Comparison of ENCODE assay signal across 8 cellular contexts in genomic region chr11:72813740-72814138, GRCh38. TPM values are rescaled to one million over a fixed set of nuclear protein-coding genes. Genes with fewer than 3 reads are reported as not detected.
DNase-seq lines count a peak whose midpoint lies in the region; ATAC-seq and TF ChIP-seq lines count a peak whose summit lies in the region.

No MANE protein-coding gene starts in this region.

- ATAC-seq in GM18519 (IDR thresholded peaks at IDR 0.05; ENCODE audit: low FRiP score, unreplicated experiment) = peak; percentile 28
- ATAC-seq in HG02885 (IDR thresholded peaks at IDR 0.05; ENCODE audit: poor library complexity, unreplicated experiment) = peak; percentile 58

- peak overlapping the region; percentile 68 for H3K4me3 ChIP-seq in BJ (ENCODE audit: low read depth, low read length)
- peak overlapping the region; percentile 41 for H3K4me3 ChIP-seq in endocrine pancreas (ENCODE audit: control insufficient read depth, insufficient read depth, low read length)
- H3K4me3 ChIP-seq in mononuclear cell (ENCODE audit: low read length) = peak overlapping the region; percentile 98

- DNase-seq in BJ (ENCODE audit: low read depth) (no peak), NCI-H146 (lab: John Stamatoyannopoulos, UW) (peak; percentile 86), T-helper 9 cell (peak; percentile 76), superior temporal gyrus (ENCODE audit: extremely low spot score) (peak; percentile 85)

- no peaks in the 10 kb centered on the region for H3K27me3 ChIP-seq in BJ (ENCODE audit: control insufficient read depth, insufficient read depth, low read length)
- H3K27me3 ChIP-seq in endocrine pancreas (ENCODE audit: control insufficient read depth, insufficient read depth, low read length) = no peaks in the 10 kb centered on the region
- no peaks in the 10 kb centered on the region for H3K27me3 ChIP-seq in mononuclear cell (ENCODE audit: insufficient read depth, low read length)

- POLR2A ChIA-PET in BJ (lab: Charles Lee) = no interaction called here

- CTCF ChIA-PET in BJ (lab: Yijun Ruan, JAX) = interaction anchor here (0.6 to 2.8 kb wide), 20 partner anchors 9 to 496 kb away, joined by 3 to 40 read pairs (median 4); partner anchors contain the start of gene STARD10

- H3K9ac ChIP-seq in endocrine pancreas (ENCODE audit: control insufficient read depth, insufficient read depth, low read length) = peak overlapping the region; percentile 87

- TF ChIP-seq CTCF in BJ (IDR thresholded peaks at IDR 0.05; ENCODE audit: insufficient read depth, low read depth, low read length) = no peak

- H3K9me3 ChIP-seq in endocrine pancreas (ENCODE audit: control insufficient read depth, low read length) (no peaks in the 10 kb centered on the region), mononuclear cell (ENCODE audit: low read depth, low read length) (no peaks in the 10 kb centered on the region)

- no peaks in the 10 kb centered on the region for H3K4me1 ChIP-seq in endocrine pancreas (ENCODE audit: control insufficient read depth, insufficient read depth, low read length)
- peaks cover 72% of the 10 kb centered on the region for H3K4me1 ChIP-seq in mononuclear cell (ENCODE audit: insufficient read depth, low read length)

- H3K36me3 ChIP-seq in BJ (ENCODE audit: control insufficient read depth, insufficient read depth, low read length) (peaks cover 7% of the 10 kb centered on the region), endocrine pancreas (ENCODE audit: control insufficient read depth, insufficient read depth, low read length) (no peaks in the 10 kb centered on the region)

RNA-seq across cellular contexts. Expression of gene ATG16L2, which starts 0.5 kb away (rescaled TPM):
- polyA plus RNA-seq in BJ (2011; rRNA removed) = 8.3 and 10.1 TPM in 2 replicates
- polyA minus RNA-seq in BJ (2011; rRNA and poly(A)+ RNA removed) = 3.3 and 4.6 TPM in 2 replicates
- total RNA-seq in mononuclear cell = 34.4 TPM

RNA-seq across cellular contexts. Expression of gene STARD10, which starts 19.9 kb away (rescaled TPM):
- polyA plus RNA-seq in BJ (2011; rRNA removed) = 25.4 and 37.1 TPM in 2 replicates
- polyA minus RNA-seq in BJ (2011; rRNA and poly(A)+ RNA removed) = 10.8 and 32.9 TPM in 2 replicates
- 10.2 TPM for total RNA-seq in mononuclear cell

Comparison
In these comparisons a context has a peak if more than half of its experiments do, and no peak if none do; other contexts are left out.
1. H3K4me3 ChIP-seq: peak in every context shown above with its lines; median percentile 98 in mononuclear cell; 68 in BJ; 41 in endocrine pancreas.